Comparison of ENCODE assay signal across 14 cellular contexts in genomic region chr21:29194847-29195246, GRCh38.
A peak's percentile ranks its signal among the peaks of the same experiment; 100 is the strongest.
DNase-seq lines count a peak whose midpoint lies in the region; ATAC-seq and TF ChIP-seq lines count a peak whose summit lies in the region.
"Had no signal": no experiment of that assay in that cellular context is flagged by ENCODE, and none has a peak within 500 bp of the region (broad histone marks: within the 10 kb centered on the region; RNA-seq: fewer than 3 reads in every experiment).

No MANE protein-coding gene starts in this region.

- H3K4me2 ChIP-seq in DOHH2 (ENCODE audit: low read length) (peak overlapping the region; percentile 76), KMS-11 (peak overlapping the region; percentile 82)

- no peak for ATAC-seq in HG02588 (IDR thresholded peaks at IDR 0.05; ENCODE audit: unreplicated experiment)
- ATAC-seq: activated T-cell treated with anti-CD3 and anti-CD28 coated beads, Interleukin-2, amount 50 U/mL, for 4 hours; CD8-positive, alpha-beta T cell; naive thymus-derived CD8-positive, alpha-beta T cell had no signal

- H3K9ac ChIP-seq in KMS-11 = no peak overlapping the region

- no peak overlapping the region for H3K4me3 Mint-ChIP-seq in mesothelial cell of epicardium
- H3K4me3 Mint-ChIP-seq: CD8-positive, alpha-beta T cell had no signal

- H3K4me1 Mint-ChIP-seq in mesothelial cell of epicardium = peaks cover 15% of the 10 kb centered on the region

- H3K27me3 ChIP-seq in DOHH2 (ENCODE audit: control insufficient read depth, low read length) (no peaks in the 10 kb centered on the region), KMS-11 (ENCODE audit: insufficient read depth, low read depth) (no peaks in the 10 kb centered on the region)
- H3K27me3 ChIP-seq: esophagus squamous epithelium had no signal

- H3K36me3 ChIP-seq in DOHH2 (ENCODE audit: control insufficient read depth, low read length) (no peaks in the 10 kb centered on the region), KMS-11 (ENCODE audit: insufficient read depth) (no peaks in the 10 kb centered on the region)
- H3K36me3 ChIP-seq: esophagus squamous epithelium had no signal

- H3F3A ChIP-seq in DOHH2 (ENCODE audit: control insufficient read depth, insufficient read depth) = peaks cover 5% of the 10 kb centered on the region; the same call in 1 of the 2 replicates

- TF ChIP-seq CTCF in DOHH2 (IDR thresholded peaks at IDR 0.05; ENCODE audit: low read depth, low read length, poor library complexity, severe bottlenecking) (no peak), KMS-11 (conservative IDR thresholded peaks at IDR 0.05; ENCODE audit: low read depth, low read length) (no peak), mesothelial cell of epicardium (IDR thresholded peaks at IDR 0.05; ENCODE audit: unreplicated experiment) (no peak)

- peak overlapping the region; percentile 19 for H3K27ac Mint-ChIP-seq in mesothelial cell of epicardium
- H3K27ac Mint-ChIP-seq: CD8-positive, alpha-beta T cell had no signal

- no peak overlapping the region for H2AFZ ChIP-seq in KMS-11 (ENCODE audit: low read depth)

- H3K4me3 ChIP-seq in DOHH2 (ENCODE audit: low read length) (peak overlapping the region; percentile 69), KMS-11 (IDR thresholded peaks at IDR 0.05; ENCODE audit: insufficient read depth, low read depth, low read length) (no peak overlapping the region)
- H3K4me3 ChIP-seq: esophagus squamous epithelium had no signal

- H3K4me1 ChIP-seq in DOHH2 (ENCODE audit: control insufficient read depth, low read length) (peaks cover 29% of the 10 kb centered on the region), KMS-11 (ENCODE audit: low read depth, poor library complexity, severe bottlenecking) (peaks cover 52% of the 10 kb centered on the region)

- H4K20me1 ChIP-seq in DOHH2 (ENCODE audit: control insufficient read depth, insufficient read depth, low read depth, low read length) (no peaks in the 10 kb centered on the region), KMS-11 (ENCODE audit: insufficient read depth) (no peaks in the 10 kb centered on the region)

- no peaks in the 10 kb centered on the region for H3K27me3 Mint-ChIP-seq in mesothelial cell of epicardium (ENCODE audit: low read depth)

- H3K9me3 ChIP-seq in DOHH2 (ENCODE audit: control insufficient read depth, insufficient read depth, low read length) = no peaks in the 10 kb centered on the region
- H3K9me3 ChIP-seq: esophagus squamous epithelium had no signal

- peaks cover 15% of the 10 kb centered on the region for H3K9me3 Mint-ChIP-seq in mesothelial cell of epicardium

- H3K36me3 Mint-ChIP-seq in mesothelial cell of epicardium = no peaks in the 10 kb centered on the region
- H3K36me3 Mint-ChIP-seq: CD8-positive, alpha-beta T cell had no signal

- DNase-seq in amniotic epithelial cell (ENCODE audit: low read depth) = peak; percentile 75
- DNase-seq in mesothelial cell of epicardium (ENCODE audit: low spot score in 2 of 2, unreplicated experiment in 2 of 2) = no peak
- no peak for DNase-seq in iPS-NIHi7 (ENCODE audit: extremely low spot score)
- DNase-seq in activated CD4-positive, CD25-positive, alpha-beta regulatory T cell treated with anti-CD3 and anti-CD28 coated beads, Interleukin-2, amount 50 U/mL, for 72 hours = no peak
- DNase-seq in activated CD4-positive, alpha-beta T cell treated with anti-CD3 and anti-CD28 coated beads for 1 hour = no peak
- DNase-seq: activated T-cell treated with anti-CD3 and anti-CD28 coated beads, Interleukin-2, amount 50 U/mL, for 4 hours; CD8-positive, alpha-beta T cell; esophagus squamous epithelium; naive thymus-derived CD8-positive, alpha-beta T cell; NCI-H187 treated with DMSO at 0.1 percent for 48 hours; stimulated activated CD8-positive, alpha-beta memory T cell treated with anti-CD3 and anti-CD28 coated beads, Interleukin-4, amount 100 ng/mL, for 48 hours had no signal

- no peaks in the 10 kb centered on the region for H3K9me2 ChIP-seq in DOHH2 (replicated peaks; ENCODE audit: control insufficient read depth, low read length)

- 0 out of 2 replicates have a peak overlapping the region, but pooled peaks have one; percentile 4 for H3K27ac ChIP-seq in DOHH2 (ENCODE audit: low read depth, low read length)
- H3K27ac ChIP-seq in KMS-11 = no peak overlapping the region

- peaks cover 17% of the 10 kb centered on the region for H3K79me2 ChIP-seq in DOHH2 (ENCODE audit: control insufficient read depth, low read length)
- no peaks in the 10 kb centered on the region for H3K79me2 ChIP-seq in KMS-11 (ENCODE audit: insufficient read depth, low read depth)
